Comparison of ENCODE assay signal across 13 cellular contexts in the genomic region with DNA sequence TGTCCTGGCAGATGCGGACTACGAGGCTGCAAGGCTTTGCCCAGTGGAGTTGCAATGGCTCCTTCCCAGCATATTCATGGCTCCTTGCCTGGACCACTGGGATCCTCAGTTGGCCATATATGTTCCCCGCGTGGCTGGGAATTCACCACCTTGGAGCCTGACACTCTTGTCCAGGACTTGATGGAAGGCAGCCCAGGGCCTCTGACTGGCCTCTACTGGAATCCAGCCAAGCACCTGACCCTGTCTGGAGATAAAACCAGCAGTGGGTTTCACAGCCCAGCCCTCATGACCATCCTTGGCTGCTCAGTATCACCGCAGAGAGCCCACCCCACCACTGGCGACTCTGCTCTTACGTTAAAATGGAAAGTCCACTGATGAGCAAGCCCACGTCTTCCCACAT.
"Had no signal": no experiment of that assay in that cellular context is flagged by ENCODE, and none has a peak within 500 bp of the region (broad histone marks: within the 10 kb centered on the region; RNA-seq: fewer than 3 reads in every experiment).

No MANE protein-coding gene starts in this region.

- H3K27ac ChIP-seq: gastroesophageal sphincter, hepatocyte, lower lobe of right lung, neural progenitor cell, transverse colon had no signal

- H3K9ac ChIP-seq: neural progenitor cell had no signal

- H3K4me3 ChIP-seq: gastroesophageal sphincter, hepatocyte, lower lobe of right lung, neural progenitor cell, transverse colon had no signal

- ATAC-seq: activated T-helper 17 cell treated with anti-CD3 and anti-CD28 coated beads, Interleukin-2, amount 50 U/mL, for 72 hours; lower lobe of right lung; stimulated activated memory B cell treated with anti-CD40 and anti-IgM and Interleukin-4, amounts not matched to agents 10 μg/mL and 1 μg/mL and 100 μg/mL, for 72 hours had no signal

- DNase-seq: activated CD4-positive, CD25-positive, alpha-beta regulatory T cell treated with anti-CD3 and anti-CD28 coated beads, Interleukin-2, amount 50 U/mL, for 72 hours; activated naive CD4-positive, alpha-beta T cell treated with Interleukin-2 at 50 U/mL for 16 hours; activated T-cell treated with anti-CD3 and anti-CD28 coated beads for 4 hours; cerebellar nuclear complex; dermis blood vessel endothelial cell; lower lobe of right lung; stimulated activated CD4-positive, alpha-beta T cell treated with anti-CD3 and anti-CD28 coated beads, Interleukin-2, amount 100 ng/mL, for 48 hours; transverse colon had no signal

- H3K9me3 ChIP-seq: gastroesophageal sphincter, lower lobe of right lung, transverse colon had no signal

- H3K4me1 ChIP-seq: lower lobe of right lung, neural progenitor cell, transverse colon had no signal

- H3K36me3 ChIP-seq: gastroesophageal sphincter, lower lobe of right lung, neural progenitor cell, transverse colon had no signal

- H3K27me3 ChIP-seq: gastroesophageal sphincter, hepatocyte, neural progenitor cell, transverse colon had no signal
